In genomic region chr19:18496167-18496979, GRCh38 we compare ENCODE assay signal across 8 cellular contexts. TPM values are rescaled to one million over a fixed set of nuclear protein-coding genes. Genes with fewer than 3 reads are reported as not detected.
DNase-seq lines count a peak whose midpoint lies in the region; ATAC-seq, FAIRE-seq and TF ChIP-seq lines count a peak whose summit lies in the region.

No MANE protein-coding gene starts in this region.

- ATAC-seq in GM19452 (IDR thresholded peaks at IDR 0.05; ENCODE audit: unreplicated experiment), result peak; percentile 57
- peak; percentile 78 for ATAC-seq in stimulated activated memory B cell treated with anti-CD40 and anti-IgM and Interleukin-4, amounts not matched to agents 10 μg/mL and 1 μg/mL and 100 μg/mL, for 72 hours
- ATAC-seq in HG03520 (IDR thresholded peaks at IDR 0.05; ENCODE audit: unreplicated experiment), result no peak
- ATAC-seq in GM19328 (IDR thresholded peaks at IDR 0.05; ENCODE audit: unreplicated experiment), result no peak

- peak overlapping the region; percentile 59 for H3K9ac ChIP-seq in keratinocyte (ENCODE audit: control insufficient read depth, extremely low read depth, insufficient read depth, low read length)

- DNase-seq in NOMO-1 (lab: John Stamatoyannopoulos, UW; ENCODE audit: unreplicated experiment in 2 of 2) (peak; percentile 9 to 60), activated T-helper 1 cell treated with Interleukin-2 at 50 U/mL for 16 hours (ENCODE audit: low read depth) (peak; percentile 45), keratinocyte (ENCODE audit: low read depth, low spot score) (peak; percentile 26), nucleus accumbens (lab: John Stamatoyannopoulos, UW) (no peak)

- H3K4me1 ChIP-seq in keratinocyte (ENCODE audit: control insufficient read depth, extremely low read depth, insufficient read depth, low read length), result peaks cover 29% of the 10 kb centered on the region

- H3K4me3 Mint-ChIP-seq in stimulated activated memory B cell treated with anti-CD40 and anti-IgM and Interleukin-4, amounts not matched to agents 10 μg/mL and 1 μg/mL and 100 μg/mL, for 72 hours, result no peak overlapping the region

- peak overlapping the region; percentile 11 for H3K27ac Mint-ChIP-seq in stimulated activated memory B cell treated with anti-CD40 and anti-IgM and Interleukin-4, amounts not matched to agents 10 μg/mL and 1 μg/mL and 100 μg/mL, for 72 hours

- H3K4me2 ChIP-seq in keratinocyte (ENCODE audit: control insufficient read depth, extremely low read depth, insufficient read depth, low read depth, low read length), result peak overlapping the region; percentile 69

- H3K27me3 Mint-ChIP-seq in stimulated activated memory B cell treated with anti-CD40 and anti-IgM and Interleukin-4, amounts not matched to agents 10 μg/mL and 1 μg/mL and 100 μg/mL, for 72 hours, result no peaks in the 10 kb centered on the region

- peaks cover 11% of the 10 kb centered on the region for H3K36me3 Mint-ChIP-seq in stimulated activated memory B cell treated with anti-CD40 and anti-IgM and Interleukin-4, amounts not matched to agents 10 μg/mL and 1 μg/mL and 100 μg/mL, for 72 hours

- peaks cover 1 to 12% of the 10 kb centered on the region in 2 experiments for H3K36me3 ChIP-seq in keratinocyte (ENCODE audit: control insufficient read depth in 2 of 2, extremely low read depth in 1 of 2, insufficient read depth in 2 of 2, low read length in 2 of 2)

- TF ChIP-seq CTCF in keratinocyte (optimal IDR thresholded peaks at IDR 0.05 in 1 of 3, IDR thresholded peaks at IDR 0.05 in 1 of 3, conservative IDR thresholded peaks at IDR 0.05 in 1 of 3; ENCODE audit: extremely low read depth in 1 of 3, insufficient read depth in 2 of 3, low read length in 3 of 3), result peak in 2 of 3 experiments; percentile 6 to 40

- H3K9me1 ChIP-seq in keratinocyte (ENCODE audit: control insufficient read depth, extremely low read depth, insufficient read depth, low read length), result peaks cover 10% of the 10 kb centered on the region

- dilution Hi-C loops in keratinocyte (cut with MboI; ENCODE audit: extremely low pct_ligation_motif_present, low sequenced_read_pairs), result no loop called here

- no peak overlapping the region for H2AFZ ChIP-seq in keratinocyte (ENCODE audit: control insufficient read depth, low read length)

- peaks cover 85% of the 10 kb centered on the region for H3K79me2 ChIP-seq in keratinocyte (ENCODE audit: control insufficient read depth, insufficient read depth, low read length)

- peak overlapping the region in 1 of 3 experiments; percentile 21 for H3K4me3 ChIP-seq in keratinocyte (ENCODE audit: control insufficient read depth in 2 of 3, extremely low read depth in 1 of 3, insufficient read depth in 2 of 3, low read depth in 1 of 3, low read length in 3 of 3)

- peaks cover 70% of the 10 kb centered on the region for H3K4me1 Mint-ChIP-seq in stimulated activated memory B cell treated with anti-CD40 and anti-IgM and Interleukin-4, amounts not matched to agents 10 μg/mL and 1 μg/mL and 100 μg/mL, for 72 hours

- H4K20me1 ChIP-seq in keratinocyte (ENCODE audit: control insufficient read depth, extremely low read depth, insufficient read depth, low read length), result peaks cover 34% of the 10 kb centered on the region

- H3K27me3 ChIP-seq in keratinocyte (ENCODE audit: control insufficient read depth, extremely low read depth, insufficient read depth, low read length), result no peaks in the 10 kb centered on the region

- H3K27ac ChIP-seq in keratinocyte (ENCODE audit: control insufficient read depth, insufficient read depth, low read length), result peak overlapping the region; percentile 77

- no peaks in the 10 kb centered on the region for H3K9me3 ChIP-seq in keratinocyte (ENCODE audit: control insufficient read depth, low read depth, low read length)

- FAIRE-seq in keratinocyte (lab: Jason Lieb, UNC), result peak; percentile 97

- no peaks in the 10 kb centered on the region for H3K9me3 Mint-ChIP-seq in stimulated activated memory B cell treated with anti-CD40 and anti-IgM and Interleukin-4, amounts not matched to agents 10 μg/mL and 1 μg/mL and 100 μg/mL, for 72 hours

RNA-seq across cellular contexts. Expression of gene ELL, which starts 25.5 kb away (rescaled TPM):
- polyA plus RNA-seq in keratinocyte, result 4.4 to 8.3 TPM (median 6.8 TPM) in 3 replicates
- 8.1 TPM for polyA plus RNA-seq in keratinocyte (2011; ENCODE audit: low read depth)
- polyA plus RNA-seq in keratinocyte (2011; cell fraction: cytosol; rRNA removed), result 2.9 and 7.0 TPM in 2 replicates
- polyA plus RNA-seq in keratinocyte (2011; cell fraction: nucleus; rRNA removed), result 12.9 and 16.9 TPM in 2 replicates
- 10.4 and 11.5 TPM in 2 replicates for polyA plus RNA-seq in keratinocyte (2012; ENCODE audit: low replicate concordance)
- polyA minus RNA-seq in keratinocyte, result 6.4 to 31.5 TPM (median 7.2 TPM) in 3 replicates
- 16.9 TPM for polyA minus RNA-seq in keratinocyte (2011; cell fraction: cytosol; rRNA and poly(A)+ RNA removed)
- polyA minus RNA-seq in keratinocyte (2011; cell fraction: nucleus; rRNA and poly(A)+ RNA removed), result 18.4 and 19.1 TPM in 2 replicates

RNA-seq across cellular contexts. Expression of gene FKBP8, which starts 47.0 kb away (rescaled TPM):
- polyA plus RNA-seq in keratinocyte, result 115 to 222 TPM (median 150 TPM) in 3 replicates
- 127 TPM for polyA plus RNA-seq in keratinocyte (2011; ENCODE audit: low read depth)
- 120 and 306 TPM in 2 replicates for polyA plus RNA-seq in keratinocyte (2011; cell fraction: cytosol; rRNA removed)
- 105 and 149 TPM in 2 replicates for polyA plus RNA-seq in keratinocyte (2011; cell fraction: nucleus; rRNA removed)
- polyA plus RNA-seq in keratinocyte (2012; ENCODE audit: low replicate concordance), result 186 and 236 TPM in 2 replicates
- 83.9 to 177 TPM (median 171 TPM) in 3 replicates for polyA minus RNA-seq in keratinocyte
- polyA minus RNA-seq in keratinocyte (2011; cell fraction: cytosol; rRNA and poly(A)+ RNA removed), result 500 TPM
- polyA minus RNA-seq in keratinocyte (2011; cell fraction: nucleus; rRNA and poly(A)+ RNA removed), result 70.7 and 90.7 TPM in 2 replicates

RNA-seq across cellular contexts. Expression of gene ISYNA1, which starts 58.4 kb away (rescaled TPM):
- polyA plus RNA-seq in keratinocyte, result 3.5 to 8.3 TPM (median 7.0 TPM) in 3 replicates
- polyA plus RNA-seq in keratinocyte (2011; ENCODE audit: low read depth), result 0.60 TPM
- 3.1 and 7.3 TPM in 2 replicates for polyA plus RNA-seq in keratinocyte (2011; cell fraction: cytosol; rRNA removed)
- polyA plus RNA-seq in keratinocyte (2011; cell fraction: nucleus; rRNA removed), result 17.4 and 28.2 TPM in 2 replicates
- 7.7 and 10.7 TPM in 2 replicates for polyA plus RNA-seq in keratinocyte (2012; ENCODE audit: low replicate concordance)
- polyA minus RNA-seq in keratinocyte, result 3.3 to 6.8 TPM (median 5.9 TPM) in 3 replicates
- 15.5 TPM for polyA minus RNA-seq in keratinocyte (2011; cell fraction: cytosol; rRNA and poly(A)+ RNA removed)
- polyA minus RNA-seq in keratinocyte (2011; cell fraction: nucleus; rRNA and poly(A)+ RNA removed), result 6.5 and 8.8 TPM in 2 replicates

Comparison
In these comparisons a context has a peak if more than half of its experiments do, and no peak if none do; other contexts are left out.
1. ATAC-seq: peak in GM19452 (single experiment) and stimulated activated memory B cell treated with anti-CD40 and anti-IgM and Interleukin-4, amounts not matched to agents 10 μg/mL and 1 μg/mL and 100 μg/mL, for 72 hours (single experiment); none in HG03520 (single experiment) and GM19328 (single experiment).
2. DNase-seq: peak in NOMO-1 (2 of 2), activated T-helper 1 cell treated with Interleukin-2 at 50 U/mL for 16 hours (single experiment) and keratinocyte (single experiment); none in nucleus accumbens (0 of 56).